In genomic region chr6:169962604-169963469, GRCh38 we compare ENCODE assay signal across 1 cellular context.
TF ChIP-seq lines count a peak whose summit lies in the region.

No MANE protein-coding gene starts in this region.

TF ChIP-seq in H1, 55 proteins besides CTCF, POLR2A, EP300 and RAD21 (continued from another document):
- TF ChIP-seq CBX8 (IDR thresholded peaks at IDR 0.05; ENCODE audit: borderline replicate concordance, low read depth, low read length) (no peak), POLR2AphosphoS5 (IDR thresholded peaks at IDR 0.05; ENCODE audit: low read depth, low read length) (no peak), EZH2 (IDR thresholded peaks at IDR 0.05; ENCODE audit: low read depth, low read length, severe bottlenecking) (no peak), SAP30 (IDR thresholded peaks at IDR 0.05; ENCODE audit: insufficient read depth, insufficient replicate concordance, low read length) (no peak), SIX5 (IDR thresholded peaks at IDR 0.05; ENCODE audit: low read depth, low read length) (no peak), CREB1 (IDR thresholded peaks at IDR 0.05) (no peak), PHF8 (conservative IDR thresholded peaks at IDR 0.05; ENCODE audit: low read depth, low read length) (no peak), ASH2L (IDR thresholded peaks at IDR 0.05; ENCODE audit: low read length) (no peak)
